Comparison of ENCODE assay signal across 9 cellular contexts in the genomic region with DNA sequence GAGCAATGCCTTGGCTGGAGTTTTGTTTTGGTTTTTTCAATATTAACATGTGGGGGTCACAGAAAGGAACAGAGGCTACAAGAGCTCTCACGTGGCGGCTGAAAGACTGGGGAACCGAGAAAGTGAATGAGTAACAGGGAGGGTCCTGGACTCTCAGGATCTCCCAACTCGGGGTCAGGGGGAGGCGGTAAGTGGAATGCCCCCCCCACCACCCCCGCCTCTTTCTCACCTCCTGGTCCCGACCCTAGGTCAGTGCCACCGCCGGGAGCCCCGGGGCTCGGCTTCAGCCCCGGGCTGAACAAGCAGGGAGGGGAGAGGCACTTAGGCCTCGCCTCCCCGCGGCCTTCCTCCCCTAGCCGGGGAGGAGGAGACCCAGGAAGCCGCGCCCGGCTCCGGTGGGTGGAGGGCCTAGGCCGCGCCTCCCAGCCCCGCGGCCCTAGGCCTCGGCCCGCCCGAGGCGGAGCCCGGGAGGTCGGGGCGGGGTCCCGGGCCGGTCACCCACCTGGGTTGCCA. TPM values are rescaled to one million over a fixed set of nuclear protein-coding genes. Genes with fewer than 3 reads are reported as not detected.
DNase-seq lines count a peak whose midpoint lies in the region; ATAC-seq and TF ChIP-seq lines count a peak whose summit lies in the region.
"Not testable (repeated sequence)": the region's sequence is repeated elsewhere in the genome, so short reads cannot be mapped to it uniquely, and the experiment has no call there.
"Had no signal": no experiment of that assay in that cellular context is flagged by ENCODE, and none has a peak within 500 bp of the region (broad histone marks: within the 10 kb centered on the region; RNA-seq: fewer than 3 reads in every experiment).

No MANE protein-coding gene starts in this region.

- BruUV-seq in PC-3 (replicated peaks; lab: Mats Ljungman, UMichigan) = not testable (repeated sequence)

- intact Hi-C loops in PC-3 (cut with micrococcal nuclease) = not testable (repeated sequence)

- CTCF ChIA-PET in PC-3 (lab: Charles Lee) = not testable (repeated sequence)

- not testable (repeated sequence) for H3K9me3 ChIP-seq in PC-3 (ENCODE audit: low read length); mucosa of rectum (ENCODE audit: control insufficient read depth in 2 of 2, low read length in 2 of 2)

- H2AFZ ChIP-seq in PC-3 (ENCODE audit: low read length) = not testable (repeated sequence)

- H3K9ac ChIP-seq in PC-3 (ENCODE audit: low read length) (peak overlapping the region; percentile 59; the same call in 1 of the 2 replicates), mucosa of rectum (ENCODE audit: low read depth in 1 of 2, low read length in 2 of 2) (peak overlapping the region in 1 of 2 donors; percentile 91)

- H4K20me1 ChIP-seq in PC-3 (ENCODE audit: low read length) = not testable (repeated sequence)

- not testable (repeated sequence) for H3K9me2 ChIP-seq in PC-3 (replicated peaks; ENCODE audit: low read length)

- DNase-seq in D341Med (ENCODE audit: low spot score) (peak; percentile 66), HUDEP-2 (lab: John Stamatoyannopoulos, UW; ENCODE audit: unreplicated experiment in 76 of 76) (peak in 69 of 76 experiments; percentile 20 to 84 (median 66)), PC-3 (peak; percentile 80), activated T-cell treated with anti-CD3 and anti-CD28 coated beads for 24 hours (ENCODE audit: low read depth) (peak; percentile 79)
- not testable (repeated sequence) for DNase-seq in epithelial cell of proximal tubule (ENCODE audit: low read depth)
- DNase-seq in stimulated activated CD8-positive, alpha-beta memory T cell treated with anti-CD3 and anti-CD28 coated beads, Interleukin-15, amount 100 ng/mL, for 48 hours (ENCODE audit: low read depth in 2 of 2) = peak; percentile 81

- H3K79me2 ChIP-seq in PC-3 (ENCODE audit: low read length) = peaks cover 22% of the 10 kb centered on the region

- not testable (repeated sequence) for H3K27ac ChIP-seq in PC-3 (ENCODE audit: low read length)
- peak overlapping the region; percentile 95 to 97 for H3K27ac ChIP-seq in mucosa of rectum (ENCODE audit: low read depth in 2 of 2, low read length in 2 of 2)

- not testable (repeated sequence) for H3K27me3 ChIP-seq in PC-3 (ENCODE audit: low read length); mucosa of rectum (ENCODE audit: control insufficient read depth in 2 of 2, insufficient read depth in 2 of 2, low read length in 2 of 2)

- not testable (repeated sequence) for TF ChIP-seq CTCF in PC-3 (conservative IDR thresholded peaks at IDR 0.05; ENCODE audit: low read depth, low read length); epithelial cell of proximal tubule (conservative IDR thresholded peaks at IDR 0.05; ENCODE audit: low read depth, low read length)

- H3K4me2 ChIP-seq in PC-3 (ENCODE audit: low read length) = peak overlapping the region; percentile 62

- H3K36me3 ChIP-seq in PC-3 (ENCODE audit: low read depth, low read length); mucosa of rectum (ENCODE audit: control insufficient read depth in 2 of 2, insufficient read depth in 2 of 2, low read length in 2 of 2): not testable (repeated sequence)

- peak overlapping the region; percentile 70 for H3K4me3 ChIP-seq in PC-3 (ENCODE audit: low read length)
- H3K4me3 ChIP-seq in epithelial cell of proximal tubule (ENCODE audit: low read depth, low read length) = peak overlapping the region; percentile 73
- H3K4me3 ChIP-seq in mucosa of rectum (ENCODE audit: low read length in 2 of 2) = peak overlapping the region; percentile 52 to 66

- ATAC-seq in GM21526 (IDR thresholded peaks at IDR 0.05; ENCODE audit: low FRiP score, unreplicated experiment) (peak; percentile 84), PC-3 (peak; percentile 90)

- H3F3A ChIP-seq in PC-3 (ENCODE audit: low read length, unreplicated experiment) = not testable (repeated sequence)

- POLR2A ChIA-PET in PC-3 (lab: Charles Lee; ENCODE audit: unreplicated experiment) = not testable (repeated sequence)

- H3K4me1 ChIP-seq in PC-3 (ENCODE audit: insufficient read depth, low read length); mucosa of rectum (ENCODE audit: control insufficient read depth in 2 of 2, insufficient read depth in 2 of 2, low read length in 2 of 2): not testable (repeated sequence)

RNA-seq across cellular contexts. Expression of a gene that starts 20.6 kb away (rescaled TPM):
- 30.0 and 43.3 TPM in 2 replicates for total RNA-seq in PC-3 (2014; rRNA removed)
- 68.9 and 75.2 TPM in 2 replicates for total RNA-seq in epithelial cell of proximal tubule

RNA-seq across cellular contexts. Expression of a gene that starts 35.8 kb away (rescaled TPM):
- total RNA-seq in PC-3 (2014; rRNA removed) (36.0 and 52.4 TPM in 2 replicates), epithelial cell of proximal tubule (51.8 and 53.6 TPM in 2 replicates)

RNA-seq across cellular contexts. Expression of a gene that starts 40.1 kb away (rescaled TPM):
- total RNA-seq in PC-3 (2014; rRNA removed) = not detected in 2 replicates
- total RNA-seq in epithelial cell of proximal tubule = not detected in 2 replicates
- total RNA-seq: temporal lobe had no signal

RNA-seq across cellular contexts. Expression of a gene that starts 47.8 kb away (rescaled TPM):
- total RNA-seq in PC-3 (2014; rRNA removed) = 0.55 TPM in 1 of 2 replicates, not detected in the other
- 0.23 TPM in 1 of 2 replicates, not detected in the other for total RNA-seq in epithelial cell of proximal tubule
